15 cellular contexts compared by ENCODE assay signal in genomic region chr2:48199076-48199475, GRCh38.
"Had no signal": no experiment of that assay in that cellular context is flagged by ENCODE, and none has a peak within 500 bp of the region (broad histone marks: within the 10 kb centered on the region; RNA-seq: fewer than 3 reads in every experiment).

No MANE protein-coding gene starts in this region.

- H3K9me3 ChIP-seq: mucosa of descending colon had no signal

- H3K4me1 Mint-ChIP-seq: activated T-helper 17 cell treated with anti-CD3 and anti-CD28 coated beads, Interleukin-2, amount 50 U/mL, for 72 hours had no signal

- H3K27ac ChIP-seq: dorsolateral prefrontal cortex had no signal

- H3K27me3 Mint-ChIP-seq: activated T-helper 17 cell treated with anti-CD3 and anti-CD28 coated beads, Interleukin-2, amount 50 U/mL, for 72 hours; memory B cell; naive thymus-derived CD4-positive, alpha-beta T cell had no signal

- ATAC-seq: activated T-helper 17 cell treated with anti-CD3 and anti-CD28 coated beads, Interleukin-2, amount 50 U/mL, for 72 hours; mucosa of descending colon; stimulated activated naive CD8-positive, alpha-beta T cell treated with anti-CD3 and anti-CD28 coated beads, Interleukin-15, Interleukin-2, amounts not matched to agents 100 U/mL and 50 U/mL, for 24 hours had no signal

- H3K4me3 Mint-ChIP-seq: activated T-helper 17 cell treated with anti-CD3 and anti-CD28 coated beads, Interleukin-2, amount 50 U/mL, for 72 hours; memory B cell; naive thymus-derived CD4-positive, alpha-beta T cell had no signal

- H3K4me3 ChIP-seq: dorsolateral prefrontal cortex, mucosa of descending colon had no signal

- H3K27me3 ChIP-seq: dorsolateral prefrontal cortex had no signal

- H3K9me3 Mint-ChIP-seq: activated T-helper 17 cell treated with anti-CD3 and anti-CD28 coated beads, Interleukin-2, amount 50 U/mL, for 72 hours; memory B cell had no signal

- DNase-seq: activated CD4-positive, alpha-beta T cell treated with anti-CD3 and anti-CD28 coated beads for 1 hour; activated CD4-positive, alpha-beta T cell treated with anti-CD3 and anti-CD28 coated beads, Interleukin-2, amount 50 U/mL, for 4 hours; activated naive CD4-positive, alpha-beta T cell treated with Interleukin-2 at 50 U/mL for 16 hours; aorta; dorsolateral prefrontal cortex; hippocampal formation; left ventricle myocardium superior; mucosa of descending colon; naive thymus-derived CD4-positive, alpha-beta T cell; nucleus accumbens; stimulated activated CD4-positive, alpha-beta T cell treated with anti-CD3 and anti-CD28 coated beads, Interleukin-4, amount 100 ng/mL, for 1 hour; stimulated activated naive CD8-positive, alpha-beta T cell treated with anti-CD3 and anti-CD28 coated beads, Interleukin-15, Interleukin-2, amounts not matched to agents 100 U/mL and 50 U/mL, for 24 hours; trophoblast cell had no signal

- H3K36me3 Mint-ChIP-seq: memory B cell; naive thymus-derived CD4-positive, alpha-beta T cell had no signal

- H3K27ac Mint-ChIP-seq: activated T-helper 17 cell treated with anti-CD3 and anti-CD28 coated beads, Interleukin-2, amount 50 U/mL, for 72 hours; memory B cell; naive thymus-derived CD4-positive, alpha-beta T cell had no signal
